1 cellular context compared by ENCODE assay signal in the genomic region with DNA sequence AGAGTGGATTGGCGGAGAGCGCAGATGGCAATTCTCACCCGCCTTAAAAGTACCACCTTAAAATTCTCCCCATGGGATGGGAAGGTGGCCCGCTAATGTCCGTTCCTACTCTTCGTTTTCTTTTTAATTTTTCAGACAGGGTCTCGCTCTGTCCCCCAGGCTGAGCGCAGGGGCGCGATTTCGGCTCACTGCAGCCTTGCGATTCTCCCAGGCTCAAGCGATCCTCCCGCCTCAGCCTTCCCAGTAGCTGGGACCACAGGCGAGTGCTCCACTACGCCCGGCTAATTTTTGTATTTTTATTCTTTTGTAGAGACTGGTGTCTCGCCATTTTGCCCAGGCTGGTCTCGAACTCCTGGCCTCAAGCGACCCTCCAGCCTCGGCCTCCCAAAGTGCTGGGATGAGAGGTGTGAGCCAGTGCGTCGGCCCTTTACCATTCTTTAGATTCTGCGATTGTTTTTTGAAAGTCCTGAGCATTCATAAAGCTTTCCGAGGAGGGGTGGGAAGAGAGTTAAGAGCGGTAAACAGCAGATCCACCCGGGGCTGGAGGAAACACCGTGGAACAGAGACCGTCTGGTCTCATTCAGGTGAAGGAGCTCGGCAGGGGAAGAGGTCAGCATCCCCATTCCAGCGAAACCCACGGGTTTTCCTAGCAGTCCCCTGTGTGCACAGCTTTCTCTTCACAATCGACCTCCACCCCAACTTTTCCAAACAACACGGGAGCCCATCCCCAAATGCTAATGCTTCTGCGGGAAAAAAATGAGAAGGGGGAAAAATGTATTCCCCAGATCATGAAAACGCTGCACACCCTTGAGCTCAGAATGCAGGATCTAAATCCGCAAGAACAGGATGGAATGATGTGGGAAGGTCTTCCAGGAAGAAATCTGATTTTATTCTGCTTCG.
TF ChIP-seq lines count a peak whose summit lies in the region.

No MANE protein-coding gene starts in this region.

TF ChIP-seq in IMR-90, 13 proteins besides CTCF, POLR2A, EP300 and RAD21 (continued from another document):
- TF ChIP-seq RCOR1 (IDR thresholded peaks at IDR 0.05; ENCODE audit: insufficient replicate concordance, low read length) (no peak), MAFK (IDR thresholded peaks at IDR 0.05; ENCODE audit: low read depth, low read length) (no peak), CEBPB (IDR thresholded peaks at IDR 0.05; ENCODE audit: low read depth, low read length) (no peak), BHLHE40 (IDR thresholded peaks at IDR 0.05; ENCODE audit: low read depth, low read length) (no peak), MAZ (IDR thresholded peaks at IDR 0.05; ENCODE audit: borderline replicate concordance, low read depth, low read length) (no peak), USF2 (IDR thresholded peaks at IDR 0.05; ENCODE audit: low read depth, low read length) (no peak), FOS (IDR thresholded peaks at IDR 0.05; ENCODE audit: low read depth, low read length) (no peak)
